27 cellular contexts compared by ENCODE assay signal in genomic region chr3:51727500-51727899, GRCh38. TPM values are rescaled to one million over a fixed set of nuclear protein-coding genes. Genes with fewer than 3 reads are reported as not detected.
"Had no signal": no experiment of that assay in that cellular context is flagged by ENCODE, and none has a peak within 500 bp of the region (broad histone marks: within the 10 kb centered on the region; RNA-seq: fewer than 3 reads in every experiment).

No MANE protein-coding gene starts in this region.

- ATAC-seq: Panc1, Right ventricle myocardium inferior, T-cell had no signal

- H3K4me3 Mint-ChIP-seq: activated B cell treated with CpG ODN at 0.5 μM for 24 hours; activated naive CD8-positive, alpha-beta T cell treated with anti-CD3 and anti-CD28 coated beads, Interleukin-2, amount 10 ng/mL, durations not matched to agents 7 days and 5 days; T-cell had no signal

- H3K27ac Mint-ChIP-seq: activated B cell treated with CpG ODN at 0.5 μM for 24 hours; activated naive CD8-positive, alpha-beta T cell treated with anti-CD3 and anti-CD28 coated beads, Interleukin-2, amount 10 ng/mL, durations not matched to agents 7 days and 5 days; T-cell had no signal

- DNase-seq: activated B cell treated with CpG ODN at 0.5 μM for 24 hours; activated CD4-positive, alpha-beta T cell treated with anti-CD3 and anti-CD28 coated beads for 4 hours; activated CD4-positive, alpha-beta T cell treated with anti-CD3 and anti-CD28 coated beads, Interleukin-2, amount 50 U/mL, for 4 hours; activated CD8-positive, alpha-beta memory T cell treated with anti-CD3 and anti-CD28 coated beads for 24 hours; activated effector memory CD4-positive, alpha-beta T cell treated with Interleukin-2 at 50 U/mL for 16 hours; activated naive CD4-positive, alpha-beta T cell; activated naive CD8-positive, alpha-beta T cell treated with anti-CD3 and anti-CD28 coated beads, Interleukin-2, amount 10 ng/mL, durations not matched to agents 7 days and 5 days; aorta; caudate nucleus; NCI-H1092; NCI-H1417 treated with DMSO at 0.1 percent for 48 hours; NCI-H1694 treated with DMSO at 0.1 percent for 48 hours; NCI-H2029 treated with DMSO at 0.1 percent for 48 hours; NCI-H345; NCI-H510A; NCI-H526 treated with DMSO at 0.1 percent for 48 hours; NCI-H82; OCI-M1; RPMI8226; T-cell; T-helper 2 cell; T1000 had no signal

- H3K36me3 Mint-ChIP-seq: T-cell had no signal

- H3K27me3 Mint-ChIP-seq: activated naive CD8-positive, alpha-beta T cell treated with anti-CD3 and anti-CD28 coated beads, Interleukin-2, amount 10 ng/mL, durations not matched to agents 7 days and 5 days; T-cell had no signal

- H3K4me1 Mint-ChIP-seq: activated B cell treated with CpG ODN at 0.5 μM for 24 hours had no signal

- H3K9me3 Mint-ChIP-seq: activated B cell treated with CpG ODN at 0.5 μM for 24 hours; activated naive CD8-positive, alpha-beta T cell treated with anti-CD3 and anti-CD28 coated beads, Interleukin-2, amount 10 ng/mL, durations not matched to agents 7 days and 5 days; T-cell had no signal

RNA-seq across cellular contexts. Expression of gene IQCF6, which starts 51.5 kb away (rescaled TPM):
- total RNA-seq: activated B cell treated with CpG ODN at 0.5 μM for 24 hours; activated naive CD8-positive, alpha-beta T cell treated with anti-CD3 and anti-CD28 coated beads, Interleukin-2, amount 10 ng/mL, durations not matched to agents 7 days and 5 days; aorta; breast epithelium; cerebellum; MCF 10A; Right ventricle myocardium inferior; T-cell had no signal
